ENCODE assay signal across 8 cellular contexts in genomic region chr19:7191946-7192691, GRCh38.
DNase-seq lines count a peak whose midpoint lies in the region; TF ChIP-seq lines count a peak whose summit lies in the region.

No MANE protein-coding gene starts in this region.

- TF ChIP-seq CTCF in GM13977 (IDR thresholded peaks at IDR 0.05; ENCODE audit: extremely low read depth, insufficient read depth, missing control alignments) = no peak

- in situ Hi-C loops in GM13977 (cut with MboI; ENCODE audit: low pct_unique_long_range_greater_than_20kb, low sequenced_read_pairs, unreplicated experiment) = no loop called here

- DNase-seq in GM13977 (ENCODE audit: low spot score) (peak; percentile 63), RPMI8226 (peak; percentile 72), NCI-H1694 treated with DMSO at 0.1 percent for 48 hours (lab: John Stamatoyannopoulos, UW) (no peak), NCI-H1048 (lab: John Stamatoyannopoulos, UW) (no peak), NCI-H524 (lab: John Stamatoyannopoulos, UW) (no peak), NCI-H2107 treated with DMSO at 0.1 percent for 48 hours (lab: John Stamatoyannopoulos, UW; ENCODE audit: unreplicated experiment) (no peak)
- peak; percentile 38 for DNase-seq in activated gamma-delta T cell treated with anti-CD3 and anti-CD28 coated beads, Interleukin-2, amount 50 U/mL, for 16 hours (ENCODE audit: low read depth)
- DNase-seq in stimulated activated CD8-positive, alpha-beta memory T cell treated with anti-CD3 and anti-CD28 coated beads, Interleukin-15, amount 100 ng/mL, for 48 hours (ENCODE audit: low read depth in 2 of 2) = peak; percentile 30 to 34

Comparison
In these comparisons a context has a peak if more than half of its experiments do, and no peak if none do; other contexts are left out.
1. DNase-seq: peak in GM13977 (single experiment), RPMI8226 (single experiment), activated gamma-delta T cell treated with anti-CD3 and anti-CD28 coated beads, Interleukin-2, amount 50 U/mL, for 16 hours (single experiment) and stimulated activated CD8-positive, alpha-beta memory T cell treated with anti-CD3 and anti-CD28 coated beads, Interleukin-15, amount 100 ng/mL, for 48 hours (2 of 2); none in NCI-H1694 treated with DMSO at 0.1 percent for 48 hours (single experiment), NCI-H1048 (single experiment), NCI-H524 (0 of 2) and NCI-H2107 treated with DMSO at 0.1 percent for 48 hours (single experiment).